In the genomic region with DNA sequence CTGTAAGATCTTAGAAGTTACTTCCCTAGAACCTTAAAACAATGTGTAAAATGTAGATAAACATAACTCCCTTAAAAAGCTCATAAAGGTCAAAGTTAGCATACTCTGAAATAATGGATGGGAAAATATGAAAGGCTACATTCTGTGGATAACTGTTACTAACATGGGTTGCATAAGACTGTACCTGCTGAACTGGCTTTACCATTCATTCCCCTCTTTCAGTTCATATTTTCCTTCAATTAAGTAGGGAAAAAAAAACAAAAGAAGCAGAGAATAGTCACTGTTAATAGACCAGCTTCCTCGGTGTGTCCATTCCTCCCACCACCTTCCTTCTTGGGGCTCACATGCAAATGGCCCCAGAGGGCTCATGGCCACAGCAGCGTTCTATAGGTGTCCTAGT, we compare ENCODE assay signal across 29 cellular contexts. TPM values are rescaled to one million over a fixed set of nuclear protein-coding genes. Genes with fewer than 3 reads are reported as not detected.
"Had no signal": no experiment of that assay in that cellular context is flagged by ENCODE, and none has a peak within 500 bp of the region (broad histone marks: within the 10 kb centered on the region; RNA-seq: fewer than 3 reads in every experiment).

No MANE protein-coding gene starts in this region.

- H3K9me3 ChIP-seq: gastrocnemius medialis, lower lobe of right lung, psoas muscle, spleen, suprapubic skin, transverse colon had no signal

- H3K4me3 Mint-ChIP-seq: naive thymus-derived CD8-positive, alpha-beta T cell; nephron progenitor cell; stimulated activated naive CD8-positive, alpha-beta T cell treated with anti-CD3 and anti-CD28 coated beads, Interleukin-15, amount 100 ng/mL, for 72 hours had no signal

- H3K4me1 Mint-ChIP-seq: naive thymus-derived CD8-positive, alpha-beta T cell; stimulated activated naive CD8-positive, alpha-beta T cell treated with anti-CD3 and anti-CD28 coated beads, Interleukin-15, amount 100 ng/mL, for 72 hours had no signal

- H3K36me3 ChIP-seq: gastrocnemius medialis, lower lobe of right lung, spleen, suprapubic skin, transverse colon had no signal

- ATAC-seq: esophagus mucosa; gastrocnemius medialis; left ventricle myocardium superior; lower lobe of right lung; naive thymus-derived CD8-positive, alpha-beta T cell; psoas muscle; right cardiac atrium; stimulated activated naive CD8-positive, alpha-beta T cell treated with anti-CD3 and anti-CD28 coated beads, Interleukin-15, amount 100 ng/mL, for 72 hours had no signal

- FAIRE-seq: colon, keratinocyte had no signal

- H3K27ac ChIP-seq: dorsolateral prefrontal cortex, epithelial cell of prostate, gastrocnemius medialis, lower lobe of right lung, psoas muscle, skin epidermis, spleen, suprapubic skin, transverse colon had no signal

- H3K9me3 Mint-ChIP-seq: naive thymus-derived CD8-positive, alpha-beta T cell; nephron progenitor cell; stimulated activated naive CD8-positive, alpha-beta T cell treated with anti-CD3 and anti-CD28 coated beads, Interleukin-15, amount 100 ng/mL, for 72 hours had no signal

- H3K4me1 ChIP-seq: gastrocnemius medialis, lower lobe of right lung, psoas muscle, spleen, suprapubic skin had no signal

- H3K36me3 Mint-ChIP-seq: naive thymus-derived CD8-positive, alpha-beta T cell had no signal

- H3K4me3 ChIP-seq: dorsolateral prefrontal cortex, gastrocnemius medialis, lower lobe of right lung, psoas muscle, skin epidermis, spleen, suprapubic skin, transverse colon had no signal

- DNase-seq: effector CD4-positive, alpha-beta T cell; foreskin fibroblast; gastrocnemius medialis; left ventricle myocardium superior; lower lobe of right lung; naive thymus-derived CD8-positive, alpha-beta T cell; nephron progenitor cell; nucleus accumbens; psoas muscle; right cardiac atrium; stimulated activated CD4-positive, alpha-beta T cell treated with anti-CD3 and anti-CD28 coated beads, Interleukin-15, amount 100 ng/mL, for 24 hours; stimulated activated CD4-positive, alpha-beta T cell treated with anti-CD3 and anti-CD28 coated beads, Interleukin-2, amount 100 ng/mL, for 48 hours; stimulated activated naive CD4-positive, alpha-beta T cell; stimulated activated naive CD8-positive, alpha-beta T cell treated with anti-CD3 and anti-CD28 coated beads, Interleukin-15, amount 100 ng/mL, for 72 hours; transverse colon had no signal

- H3K27ac Mint-ChIP-seq: naive thymus-derived CD8-positive, alpha-beta T cell; nephron progenitor cell; stimulated activated naive CD8-positive, alpha-beta T cell treated with anti-CD3 and anti-CD28 coated beads, Interleukin-15, amount 100 ng/mL, for 72 hours had no signal

RNA-seq across cellular contexts. Expression of a gene that starts 7.5 kb away (rescaled TPM):
- total RNA-seq: esophagus mucosa; gastrocnemius medialis; left ventricle myocardium superior; lower lobe of right lung; mesenteric fat pad; myocyte; naive thymus-derived CD8-positive, alpha-beta T cell; psoas muscle; right cardiac atrium; spleen; transverse colon; urinary bladder had no signal
- polyA plus RNA-seq: keratinocyte; naive thymus-derived CD8-positive, alpha-beta T cell; psoas muscle; right cardiac atrium; spleen; urinary bladder had no signal

RNA-seq across cellular contexts. Expression of a gene that starts 38.7 kb away (rescaled TPM):
- total RNA-seq: dorsolateral prefrontal cortex; gastrocnemius medialis; glomerular endothelial cell; left ventricle myocardium superior; mesenteric fat pad; myocyte; naive thymus-derived CD8-positive, alpha-beta T cell; osteocyte; psoas muscle; renal cortical epithelial cell; right cardiac atrium had no signal
- polyA plus RNA-seq: keratinocyte; naive thymus-derived CD8-positive, alpha-beta T cell; psoas muscle; right cardiac atrium had no signal
